25 cellular contexts compared by ENCODE assay signal in the genomic region with DNA sequence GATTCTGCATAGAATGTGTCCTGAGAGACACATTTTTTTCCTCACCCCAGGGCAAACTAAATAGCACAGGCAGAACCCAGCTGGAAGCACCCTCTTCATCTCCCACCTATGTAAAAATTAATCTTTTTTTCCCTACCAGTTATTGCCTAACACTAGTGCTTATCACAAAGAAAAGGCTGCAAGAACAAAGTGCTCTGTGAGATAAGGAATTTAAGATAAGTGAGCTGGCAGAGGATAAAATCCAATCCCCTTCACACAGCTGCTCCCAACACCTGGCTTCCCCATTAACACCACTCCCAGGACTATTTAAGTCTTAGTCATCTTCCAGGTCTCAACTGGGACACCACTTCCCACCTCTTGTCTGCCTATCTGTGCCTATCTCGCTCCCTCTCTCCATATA.
DNase-seq lines count a peak whose midpoint lies in the region; ATAC-seq and TF ChIP-seq lines count a peak whose summit lies in the region.
"Had no signal": no experiment of that assay in that cellular context is flagged by ENCODE, and none has a peak within 500 bp of the region (broad histone marks: within the 10 kb centered on the region; RNA-seq: fewer than 3 reads in every experiment).

No MANE protein-coding gene starts in this region.

- peaks cover 2% of the 10 kb centered on the region for H3K9me3 Mint-ChIP-seq in glutamatergic neuron (ENCODE audit: unreplicated experiment)
- H3K9me3 Mint-ChIP-seq: activated CD4-positive, alpha-beta memory T cell treated with anti-CD3 and anti-CD28 coated beads, Interleukin-2, amount 10 ng/mL, durations not matched to agents 7 days and 5 days; activated naive CD4-positive, alpha-beta T cell treated with anti-CD3 and anti-CD28 coated beads, Interleukin-2, amount 50 U/mL, for 24 hours; activated T-helper 17 cell treated with anti-CD3 and anti-CD28 coated beads, Interleukin-2, amount 50 U/mL, for 72 hours; IgD-negative memory B cell had no signal

- H3K27me3 Mint-ChIP-seq in glutamatergic neuron (ENCODE audit: unreplicated experiment) = peaks cover 4% of the 10 kb centered on the region
- H3K27me3 Mint-ChIP-seq: IgD-negative memory B cell had no signal

- H3K36me3 Mint-ChIP-seq in glutamatergic neuron (ENCODE audit: unreplicated experiment) = no peaks in the 10 kb centered on the region
- H3K36me3 Mint-ChIP-seq: activated naive CD4-positive, alpha-beta T cell treated with anti-CD3 and anti-CD28 coated beads, Interleukin-2, amount 50 U/mL, for 24 hours had no signal

- DNase-seq in NCI-H69 (lab: John Stamatoyannopoulos, UW) = peak; percentile 14
- no peak for DNase-seq in mucosa of descending colon
- DNase-seq in stimulated activated CD4-positive, alpha-beta T cell treated with anti-CD3 and anti-CD28 coated beads, Interleukin-15, amount 100 ng/mL, for 24 hours = no peak
- DNase-seq in T-helper 9 cell = no peak
- DNase-seq in glutamatergic neuron = no peak
- DNase-seq: activated CD4-positive, alpha-beta memory T cell treated with anti-CD3 and anti-CD28 coated beads, Interleukin-2, amount 10 ng/mL, durations not matched to agents 7 days and 5 days; activated CD8-positive, alpha-beta memory T cell treated with anti-CD3 and anti-CD28 coated beads, Interleukin-2, amount 50 U/mL, for 48 hours; Calu3; effector CD4-positive, alpha-beta T cell; foreskin fibroblast; GM23248; NCI-H1105; NCI-H2029; stimulated activated naive CD4-positive, alpha-beta T cell treated with Interleukin-2 at 50 U/mL for 16 hours; uterus had no signal

- H3K9ac ChIP-seq in HUES48 (ENCODE audit: low read depth, low read length) = no peak overlapping the region
- H3K9ac ChIP-seq: GM23248 had no signal

- no peak overlapping the region for H3K4me3 Mint-ChIP-seq in glutamatergic neuron (ENCODE audit: unreplicated experiment)
- H3K4me3 Mint-ChIP-seq: activated CD4-positive, alpha-beta memory T cell treated with anti-CD3 and anti-CD28 coated beads, Interleukin-2, amount 10 ng/mL, durations not matched to agents 7 days and 5 days; activated naive CD4-positive, alpha-beta T cell treated with anti-CD3 and anti-CD28 coated beads, Interleukin-2, amount 50 U/mL, for 24 hours; activated T-helper 17 cell treated with anti-CD3 and anti-CD28 coated beads, Interleukin-2, amount 50 U/mL, for 72 hours; IgD-negative memory B cell had no signal

- H3K4me1 ChIP-seq in HUES48 (ENCODE audit: control insufficient read depth, insufficient read depth, low read length) = peaks cover 12% of the 10 kb centered on the region
- H3K4me1 ChIP-seq in esophagus (ENCODE audit: control insufficient read depth in 2 of 2, insufficient read depth in 2 of 2, low read length in 1 of 2) = peaks cover 3 to 7% of the 10 kb centered on the region in 2 donors
- H3K4me1 ChIP-seq in mucosa of descending colon (ENCODE audit: low read depth) = no peaks in the 10 kb centered on the region
- H3K4me1 ChIP-seq: SJSA1, uterus had no signal

- ATAC-seq in mucosa of descending colon = peak; percentile 87
- ATAC-seq: activated T-helper 17 cell treated with anti-CD3 and anti-CD28 coated beads, Interleukin-2, amount 50 U/mL, for 72 hours; sciatic nerve had no signal

- H3K9me3 ChIP-seq in HUES48 (ENCODE audit: control insufficient read depth, insufficient read depth, low read length) = no peaks in the 10 kb centered on the region
- no peaks in the 10 kb centered on the region for H3K9me3 ChIP-seq in esophagus (ENCODE audit: control insufficient read depth in 2 of 2, insufficient read depth in 1 of 2, low read depth in 1 of 2, low read length in 1 of 2)
- H3K9me3 ChIP-seq in mucosa of descending colon = no peaks in the 10 kb centered on the region
- H3K9me3 ChIP-seq: neutrophil, SJSA1, uterus had no signal

- TF ChIP-seq CTCF in mucosa of descending colon (IDR thresholded peaks at IDR 0.05) (no peak), glutamatergic neuron (IDR thresholded peaks at IDR 0.05; ENCODE audit: partially characterized antibody, unreplicated experiment) (no peak)

- H3K27ac Mint-ChIP-seq in glutamatergic neuron (ENCODE audit: unreplicated experiment) = no peak overlapping the region
- H3K27ac Mint-ChIP-seq: activated CD4-positive, alpha-beta memory T cell treated with anti-CD3 and anti-CD28 coated beads, Interleukin-2, amount 10 ng/mL, durations not matched to agents 7 days and 5 days; activated naive CD4-positive, alpha-beta T cell treated with anti-CD3 and anti-CD28 coated beads, Interleukin-2, amount 50 U/mL, for 24 hours; activated T-helper 17 cell treated with anti-CD3 and anti-CD28 coated beads, Interleukin-2, amount 50 U/mL, for 72 hours; IgD-negative memory B cell; progenitor cell of endocrine pancreas had no signal

- H3K27me3 ChIP-seq in HUES48 (ENCODE audit: control insufficient read depth, insufficient read depth, low read length) (no peaks in the 10 kb centered on the region), esophagus (ENCODE audit: control insufficient read depth in 1 of 2, insufficient read depth in 2 of 2, low read length in 2 of 2) (no peaks in the 10 kb centered on the region)
- H3K27me3 ChIP-seq: uterus had no signal

- H3K4me1 Mint-ChIP-seq in glutamatergic neuron (ENCODE audit: low read depth, unreplicated experiment) = peaks cover 7% of the 10 kb centered on the region

- H3K36me3 ChIP-seq in HUES48 (ENCODE audit: control insufficient read depth, insufficient read depth, low read length) (no peaks in the 10 kb centered on the region), esophagus (ENCODE audit: control insufficient read depth in 2 of 2, insufficient read depth in 2 of 2, low read length in 1 of 2) (no peaks in the 10 kb centered on the region), mucosa of descending colon (ENCODE audit: low read depth) (no peaks in the 10 kb centered on the region)
- H3K36me3 ChIP-seq: neutrophil, SJSA1, uterus had no signal

- H3K27ac ChIP-seq in HUES48 (ENCODE audit: low read depth, low read length) (peak overlapping the region; percentile 7), esophagus (ENCODE audit: low read depth in 2 of 2, low read length in 1 of 2) (peak overlapping the region; percentile 8 to 44)
- H3K27ac ChIP-seq: C4-2B, GM23248, neutrophil, SJSA1, uterus had no signal

- intact Hi-C loops in mucosa of descending colon (cut with DNase I, micrococcal nuclease) = no loop called here

- no peak overlapping the region for H3K4me3 ChIP-seq in HUES48 (ENCODE audit: low read depth, low read length)
- H3K4me3 ChIP-seq in esophagus (ENCODE audit: low read depth in 1 of 2, low read length in 2 of 2) = no peak overlapping the region
- no peak overlapping the region for H3K4me3 ChIP-seq in mucosa of descending colon
- H3K4me3 ChIP-seq: GM23248, SJSA1, uterus had no signal

- 58 to 68% methylated on average over 1 of the region's 1 CpG for WGBS in esophagus, 2 donors
